In the genomic region with DNA sequence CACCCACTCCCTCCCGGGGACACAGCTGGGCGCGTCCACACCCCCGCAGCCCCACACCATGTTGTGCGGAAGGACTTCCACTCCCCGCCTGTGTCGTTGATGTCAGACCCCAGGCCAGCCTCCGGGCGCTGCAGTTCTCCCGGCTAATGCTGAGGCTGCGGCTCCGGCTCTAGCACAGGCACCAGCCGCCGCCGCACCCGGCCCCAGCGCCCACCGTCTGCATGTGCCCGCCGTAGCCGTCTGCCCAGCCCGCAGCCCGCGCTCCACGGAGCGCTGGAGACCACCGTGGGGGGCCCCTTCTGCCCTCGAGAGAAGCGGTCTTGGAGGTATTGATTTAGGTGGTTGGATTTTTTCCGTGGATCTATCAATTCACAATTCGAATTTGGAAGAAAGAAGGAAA, we compare ENCODE assay signal across 8 cellular contexts. TPM values are rescaled to one million over a fixed set of nuclear protein-coding genes. Genes with fewer than 3 reads are reported as not detected.
DNase-seq lines count a peak whose midpoint lies in the region; ATAC-seq and TF ChIP-seq lines count a peak whose summit lies in the region.
"Not testable (repeated sequence)": the region's sequence is repeated elsewhere in the genome, so short reads cannot be mapped to it uniquely, and the experiment has no call there.
"Had no signal": no experiment of that assay in that cellular context is flagged by ENCODE, and none has a peak within 500 bp of the region (broad histone marks: within the 10 kb centered on the region; RNA-seq: fewer than 3 reads in every experiment).

No MANE protein-coding gene starts in this region.

- H3K9me3 Mint-ChIP-seq in activated B cell treated with CpG ODN at 0.5 μM for 24 hours = not testable (repeated sequence)

- not testable (repeated sequence) for H3K9ac ChIP-seq in HUES6 (ENCODE audit: low read length); neural cell (ENCODE audit: low read length)

- CTCF ChIA-PET in activated B cell treated with CpG ODN at 0.5 μM for 24 hours (lab: Charles Lee) = not testable (repeated sequence)

- intact Hi-C loops in activated B cell treated with CpG ODN at 0.5 μM for 24 hours (cut with micrococcal nuclease); dorsolateral prefrontal cortex (cut with DNase I); left ventricle myocardium inferior (cut with micrococcal nuclease): not testable (repeated sequence)

- not testable (repeated sequence) for TF ChIP-seq CTCF in activated B cell treated with CpG ODN at 0.5 μM for 24 hours (IDR thresholded peaks at IDR 0.05); dorsolateral prefrontal cortex (IDR thresholded peaks at IDR 0.05 in 54 of 56, conservative IDR thresholded peaks at IDR 0.05 in 2 of 56; ENCODE audit: low read depth in 1 of 56, partially characterized antibody in 56 of 56); left ventricle myocardium inferior (IDR thresholded peaks at IDR 0.05; ENCODE audit: borderline replicate concordance); neural cell (IDR thresholded peaks at IDR 0.05; ENCODE audit: poor library complexity, severe bottlenecking)

- not testable (repeated sequence) for H3K4me1 Mint-ChIP-seq in activated B cell treated with CpG ODN at 0.5 μM for 24 hours

- H3K36me3 ChIP-seq in HUES6 (ENCODE audit: control insufficient read depth, insufficient read depth, low read length); left ventricle myocardium inferior; neural cell (ENCODE audit: insufficient read depth, low read length): not testable (repeated sequence)

- not testable (repeated sequence) for H3K9me2 ChIP-seq in neural cell (ENCODE audit: insufficient read depth, low read length)

- H4K20me1 ChIP-seq in neural cell (ENCODE audit: insufficient read depth) = not testable (repeated sequence)

- POLR2A ChIA-PET in activated B cell treated with CpG ODN at 0.5 μM for 24 hours (lab: Charles Lee) = not testable (repeated sequence)

- not testable (repeated sequence) for ATAC-seq in activated B cell treated with CpG ODN at 0.5 μM for 24 hours (ENCODE audit: low read depth)

- not testable (repeated sequence) for H3K79me2 ChIP-seq in neural cell (replicated peaks; ENCODE audit: insufficient read depth, low read length)

- not testable (repeated sequence) for H3K27ac Mint-ChIP-seq in activated B cell treated with CpG ODN at 0.5 μM for 24 hours

- TF ChIP-seq RAD21 in neural cell (conservative IDR thresholded peaks at IDR 0.05) = not testable (repeated sequence)

- DNase-seq in activated B cell treated with CpG ODN at 0.5 μM for 24 hours (peak; percentile 25), dorsolateral prefrontal cortex (peak in 2 of 10 donors; percentile 28 to 43), left ventricle myocardium inferior (peak; percentile 12)
- DNase-seq in activated naive CD4-positive, alpha-beta T cell treated with Interleukin-2 at 50 U/mL for 16 hours = peak; percentile 9
- peak; percentile 16 for DNase-seq in stimulated activated CD4-positive, alpha-beta T cell treated with anti-CD3 and anti-CD28 coated beads, Interleukin-4, amount 100 ng/mL, for 1 hour

- H3K4me1 ChIP-seq in HUES6 (ENCODE audit: control insufficient read depth, insufficient read depth, low read length); left ventricle myocardium inferior: not testable (repeated sequence)

- H3K4me2 ChIP-seq in neural cell (ENCODE audit: low read length) = not testable (repeated sequence)

- H3K4me3 Mint-ChIP-seq in activated B cell treated with CpG ODN at 0.5 μM for 24 hours = not testable (repeated sequence)

- H3K36me3 Mint-ChIP-seq in activated B cell treated with CpG ODN at 0.5 μM for 24 hours (ENCODE audit: low read depth) = not testable (repeated sequence)

- H3K27ac ChIP-seq in HUES6 (ENCODE audit: low read depth, low read length); neural cell (ENCODE audit: low read length): not testable (repeated sequence)
- peak overlapping the region in 23 of 59 donors; percentile 19 to 76 (median 53) for H3K27ac ChIP-seq in dorsolateral prefrontal cortex
- H3K27ac ChIP-seq in left ventricle myocardium inferior (replicated peaks) = peak overlapping the region; percentile 63

- not testable (repeated sequence) for H3K9me3 ChIP-seq in HUES6 (ENCODE audit: control insufficient read depth, insufficient read depth, low read depth, low read length); left ventricle myocardium inferior (replicated peaks); neural cell (ENCODE audit: low read length)

- H3K4me3 ChIP-seq in HUES6 (ENCODE audit: low read depth, low read length) = 0 out of 2 replicates have a peak overlapping the region, but pooled peaks have one; percentile 26
- peak overlapping the region in 54 of 59 donors; percentile 16 to 60 (median 47) for H3K4me3 ChIP-seq in dorsolateral prefrontal cortex
- H3K4me3 ChIP-seq in left ventricle myocardium inferior = peak overlapping the region; percentile 59
- peak overlapping the region; percentile 50 for H3K4me3 ChIP-seq in neural cell (ENCODE audit: low read length)

- not testable (repeated sequence) for H3K27me3 ChIP-seq in HUES6 (ENCODE audit: control insufficient read depth, insufficient read depth, low read length); dorsolateral prefrontal cortex; left ventricle myocardium inferior (ENCODE audit: low read depth); neural cell (ENCODE audit: insufficient read depth, low read depth, low read length)

- H2AFZ ChIP-seq in neural cell (ENCODE audit: low read depth, low read length) = not testable (repeated sequence)

- H3K27me3 Mint-ChIP-seq in activated B cell treated with CpG ODN at 0.5 μM for 24 hours = not testable (repeated sequence)

- not testable (repeated sequence) for H3F3A ChIP-seq in neural cell (ENCODE audit: insufficient read depth, low read length, poor library complexity, severe bottlenecking)

- TF ChIP-seq EP300 in neural cell (conservative IDR thresholded peaks at IDR 0.05; ENCODE audit: poor library complexity, severe bottlenecking) = not testable (repeated sequence)

RNA-seq across cellular contexts. Expression of a gene that starts 2.2 kb away (rescaled TPM):
- total RNA-seq in activated B cell treated with CpG ODN at 0.5 μM for 24 hours = 47.8 and 54.3 TPM in 2 replicates
- total RNA-seq in dorsolateral prefrontal cortex = 100 to 1,000 TPM in 116 of 120 experiments, 10 to 100 TPM in 4; 95.2 to 174 (median 124) TPM
- 15.6 TPM for total RNA-seq in left ventricle myocardium inferior
- 18.5 and 31.2 TPM in 2 replicates for polyA plus RNA-seq in neural cell
- 80.6 and 104 TPM in 2 replicates for polyA minus RNA-seq in neural cell

RNA-seq across cellular contexts. Expression of a gene that starts 2.9 kb away (rescaled TPM):
- 1.9 and 3.7 TPM in 2 replicates for total RNA-seq in activated B cell treated with CpG ODN at 0.5 μM for 24 hours
- 1 to 10 TPM in 115 of 120 experiments, under 1 TPM in 3, not detected in 2; 0.78 to 7.2 (median 2.9) TPM for total RNA-seq in dorsolateral prefrontal cortex
- not detected for total RNA-seq in left ventricle myocardium inferior
- 2.2 and 4.1 TPM in 2 replicates for polyA plus RNA-seq in neural cell
- polyA minus RNA-seq in neural cell = 0.24 and 1.0 TPM in 2 replicates
- total RNA-seq: CD8-positive, alpha-beta T cell had no signal
